34 cellular contexts compared by ENCODE assay signal in the genomic region with DNA sequence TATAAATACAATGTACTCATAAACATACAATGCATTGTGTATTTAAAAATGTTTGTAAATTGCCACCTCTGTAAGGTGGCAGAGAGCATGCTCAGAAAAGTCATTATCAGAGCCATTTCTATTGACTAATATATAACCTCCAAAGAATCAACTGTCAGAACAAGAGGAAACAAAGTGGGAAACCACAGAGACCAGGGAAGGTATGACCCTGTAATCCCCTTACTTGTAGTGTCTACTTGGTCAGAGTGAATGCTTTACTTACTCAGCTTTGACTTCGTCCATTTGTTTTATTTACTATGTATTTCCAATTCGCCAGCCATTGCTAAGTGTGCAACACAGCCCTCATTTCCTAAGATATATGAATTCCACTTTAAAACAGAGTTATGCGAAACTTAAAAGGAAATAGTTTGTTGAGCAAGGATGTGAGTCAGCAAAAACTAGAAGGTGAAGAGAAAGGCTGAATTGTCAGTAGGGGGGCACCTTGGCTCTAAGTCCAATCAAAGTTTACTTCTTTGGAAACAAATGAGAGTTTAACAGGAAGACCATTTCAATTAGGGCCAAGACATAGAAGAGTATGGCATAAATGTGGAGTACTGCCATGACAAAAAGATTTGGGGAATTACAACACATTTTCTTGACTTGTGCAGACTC.
DNase-seq lines count a peak whose midpoint lies in the region; ATAC-seq and TF ChIP-seq lines count a peak whose summit lies in the region.
"Had no signal": no experiment of that assay in that cellular context is flagged by ENCODE, and none has a peak within 500 bp of the region (broad histone marks: within the 10 kb centered on the region; RNA-seq: fewer than 3 reads in every experiment).

No MANE protein-coding gene starts in this region.

- no peaks in the 10 kb centered on the region for H3K36me3 Mint-ChIP-seq in activated CD8-positive, alpha-beta memory T cell treated with anti-CD3 and anti-CD28 coated beads, Interleukin-2, amount 10 ng/mL, durations not matched to agents 7 days and 5 days
- H3K36me3 Mint-ChIP-seq: naive thymus-derived CD8-positive, alpha-beta T cell had no signal

- no peaks in the 10 kb centered on the region for H3K27me3 ChIP-seq in BLaER1 treated with 17β-estradiol and CSF1 and Interleukin-3, amounts not matched to agents 10 nM and 100 nM
- H3K27me3 ChIP-seq: BLaER1, cardiac muscle cell, Peyer's patch, SJSA1, spleen, upper lobe of right lung had no signal

- no peak overlapping the region for H3K27ac Mint-ChIP-seq in activated CD8-positive, alpha-beta memory T cell treated with anti-CD3 and anti-CD28 coated beads, Interleukin-2, amount 10 ng/mL, durations not matched to agents 7 days and 5 days
- H3K27ac Mint-ChIP-seq: activated CD4-positive, alpha-beta T cell treated with anti-CD3 and anti-CD28 coated beads, Interleukin-2, amount 10 ng/mL, durations not matched to agents 24 days and 14 days; activated naive CD4-positive, alpha-beta T cell treated with anti-CD3 and anti-CD28 coated beads for 36 hours; activated T-cell treated with anti-CD3 and anti-CD28 coated beads, Interleukin-2, amount 50 U/mL, for 72 hours; naive thymus-derived CD8-positive, alpha-beta T cell; stimulated activated effector memory CD8-positive, alpha-beta T cell treated with anti-CD3 and anti-CD28 coated beads, Interleukin-12 subunit alpha, Interleukin-12 subunit beta, amount 100 ng/mL, for 72 hours; T-helper 17 cell had no signal

- peaks cover 7% of the 10 kb centered on the region for H3K9me3 Mint-ChIP-seq in activated CD8-positive, alpha-beta memory T cell treated with anti-CD3 and anti-CD28 coated beads, Interleukin-2, amount 10 ng/mL, durations not matched to agents 7 days and 5 days (ENCODE audit: low read depth)

- no peak overlapping the region for H3K4me3 Mint-ChIP-seq in activated CD8-positive, alpha-beta memory T cell treated with anti-CD3 and anti-CD28 coated beads, Interleukin-2, amount 10 ng/mL, durations not matched to agents 7 days and 5 days
- H3K4me3 Mint-ChIP-seq: activated CD4-positive, alpha-beta T cell treated with anti-CD3 and anti-CD28 coated beads, Interleukin-2, amount 10 ng/mL, durations not matched to agents 24 days and 14 days; activated naive CD4-positive, alpha-beta T cell treated with anti-CD3 and anti-CD28 coated beads for 36 hours; activated T-cell treated with anti-CD3 and anti-CD28 coated beads, Interleukin-2, amount 50 U/mL, for 72 hours; naive thymus-derived CD8-positive, alpha-beta T cell; stimulated activated effector memory CD8-positive, alpha-beta T cell treated with anti-CD3 and anti-CD28 coated beads, Interleukin-12 subunit alpha, Interleukin-12 subunit beta, amount 100 ng/mL, for 72 hours; T-helper 17 cell had no signal

- TF ChIP-seq CTCF in epithelial cell of esophagus (IDR thresholded peaks at IDR 0.05; ENCODE audit: insufficient read depth, low read depth, low read length, missing control alignments) = no peak

- no peak overlapping the region for H3K4me3 ChIP-seq in BLaER1 treated with 17β-estradiol and CSF1 and Interleukin-3, amounts not matched to agents 10 nM and 100 nM
- H3K4me3 ChIP-seq in epithelial cell of esophagus (ENCODE audit: low read length) = no peak overlapping the region
- H3K4me3 ChIP-seq: BLaER1, cardiac muscle cell, Peyer's patch, SJSA1, spleen, upper lobe of right lung had no signal

- H4K20me1 ChIP-seq in BLaER1 treated with 17β-estradiol and CSF1 and Interleukin-3, amounts not matched to agents 10 nM and 100 nM = no peaks in the 10 kb centered on the region
- H4K20me1 ChIP-seq: BLaER1 had no signal

- no peaks in the 10 kb centered on the region for H3K9me3 ChIP-seq in BLaER1 treated with 17β-estradiol and CSF1 and Interleukin-3, amounts not matched to agents 10 nM and 100 nM (replicated peaks in 1 of 11)
- H3K9me3 ChIP-seq: BLaER1, Caco-2, Peyer's patch, SJSA1, upper lobe of right lung had no signal

- no peak overlapping the region for H3K9ac ChIP-seq in BLaER1 treated with 17β-estradiol and CSF1 and Interleukin-3, amounts not matched to agents 10 nM and 100 nM
- H3K9ac ChIP-seq: BLaER1 had no signal

- DNase-seq in NOMO-1 treated with DMSO at 0.1 percent for 48 hours (lab: John Stamatoyannopoulos, UW; ENCODE audit: unreplicated experiment) (peak; percentile 51), epithelial cell of esophagus (ENCODE audit: low read depth) (peak; percentile 47), activated gamma-delta T cell (lab: John Stamatoyannopoulos, UW) (no peak), SIG-M5 treated with dmso at 0.1 percent for 504 hours (lab: John Stamatoyannopoulos, UW; ENCODE audit: unreplicated experiment) (no peak)
- no peak for DNase-seq in activated CD8-positive, alpha-beta memory T cell treated with anti-CD3 and anti-CD28 coated beads, Interleukin-2, amount 10 ng/mL, durations not matched to agents 7 days and 5 days
- DNase-seq: ACHN; activated CD4-positive, alpha-beta T cell treated with anti-CD3 and anti-CD28 coated beads, Interleukin-2, amount 10 ng/mL, durations not matched to agents 24 days and 14 days; activated naive CD4-positive, alpha-beta T cell treated with anti-CD3 and anti-CD28 coated beads for 36 hours; activated T-cell treated with anti-CD3 and anti-CD28 coated beads, Interleukin-2, amount 50 U/mL, for 72 hours; amniotic stem cell; Caco-2; cortex of kidney; DMS79; islet precursor cell; left ventricle myocardium superior; midbrain; naive thymus-derived CD8-positive, alpha-beta T cell; NCI-H1092; NCI-H187 treated with DMSO at 0.1 percent for 48 hours; NCI-H2227 treated with DMSO at 0.1 percent for 48 hours; Peyer's patch; spleen; stimulated activated CD4-positive, alpha-beta T cell treated with anti-CD3 and anti-CD28 coated beads, Interleukin-2, amount 100 ng/mL, for 48 hours; substantia nigra; T-helper 17 cell; upper lobe of right lung had no signal

- H3K27me3 Mint-ChIP-seq in activated CD8-positive, alpha-beta memory T cell treated with anti-CD3 and anti-CD28 coated beads, Interleukin-2, amount 10 ng/mL, durations not matched to agents 7 days and 5 days = no peaks in the 10 kb centered on the region
- H3K27me3 Mint-ChIP-seq: activated CD4-positive, alpha-beta T cell treated with anti-CD3 and anti-CD28 coated beads, Interleukin-2, amount 10 ng/mL, durations not matched to agents 24 days and 14 days; T-helper 17 cell had no signal

- peaks cover 0 to 8% (median 3%) of the 10 kb centered on the region in 10 experiments; a peak in 9 of 20 replicates for H3K4me1 ChIP-seq in BLaER1 treated with 17β-estradiol and CSF1 and Interleukin-3, amounts not matched to agents 10 nM and 100 nM
- H3K4me1 ChIP-seq: BLaER1, Caco-2, Peyer's patch, SJSA1, spleen, upper lobe of right lung had no signal

- ATAC-seq in HG03342 (IDR thresholded peaks at IDR 0.05; ENCODE audit: unreplicated experiment) (peak; percentile 78), HG02852 (IDR thresholded peaks at IDR 0.05; ENCODE audit: unreplicated experiment) (no peak)
- ATAC-seq in activated CD8-positive, alpha-beta memory T cell treated with anti-CD3 and anti-CD28 coated beads, Interleukin-2, amount 10 ng/mL, durations not matched to agents 7 days and 5 days = no peak
- ATAC-seq: activated T-cell treated with anti-CD3 and anti-CD28 coated beads, Interleukin-2, amount 50 U/mL, for 72 hours; left ventricle myocardium superior; naive thymus-derived CD8-positive, alpha-beta T cell; stimulated activated effector memory CD8-positive, alpha-beta T cell treated with anti-CD3 and anti-CD28 coated beads, Interleukin-12 subunit alpha, Interleukin-12 subunit beta, amount 100 ng/mL, for 72 hours; T-helper 17 cell; upper lobe of right lung had no signal

- no peak overlapping the region for H3K27ac ChIP-seq in BLaER1 treated with 17β-estradiol and CSF1 and Interleukin-3, amounts not matched to agents 10 nM and 100 nM
- H3K27ac ChIP-seq: BLaER1, cardiac muscle cell, Peyer's patch, SJSA1, spleen, upper lobe of right lung, VCaP had no signal

- H3K36me3 ChIP-seq in BLaER1 treated with 17β-estradiol and CSF1 and Interleukin-3, amounts not matched to agents 10 nM and 100 nM = no peaks in the 10 kb centered on the region
- H3K36me3 ChIP-seq: BLaER1, cardiac muscle cell, Peyer's patch, SJSA1, spleen, upper lobe of right lung had no signal

- CTCF ChIA-PET in activated CD8-positive, alpha-beta memory T cell treated with anti-CD3 and anti-CD28 coated beads, Interleukin-2, amount 10 ng/mL, durations not matched to agents 7 days and 5 days (lab: Charles Lee) = no interaction called here

- peak overlapping the region in 6 of 11 experiments; percentile 2 to 43 (median 30); a peak in 6 of 22 replicates for H3K4me2 ChIP-seq in BLaER1 treated with 17β-estradiol and CSF1 and Interleukin-3, amounts not matched to agents 10 nM and 100 nM
- H3K4me2 ChIP-seq: BLaER1 had no signal

- H3K4me1 Mint-ChIP-seq in activated CD8-positive, alpha-beta memory T cell treated with anti-CD3 and anti-CD28 coated beads, Interleukin-2, amount 10 ng/mL, durations not matched to agents 7 days and 5 days = no peaks in the 10 kb centered on the region
- H3K4me1 Mint-ChIP-seq: activated CD4-positive, alpha-beta T cell treated with anti-CD3 and anti-CD28 coated beads, Interleukin-2, amount 10 ng/mL, durations not matched to agents 24 days and 14 days; naive thymus-derived CD8-positive, alpha-beta T cell; stimulated activated effector memory CD8-positive, alpha-beta T cell treated with anti-CD3 and anti-CD28 coated beads, Interleukin-12 subunit alpha, Interleukin-12 subunit beta, amount 100 ng/mL, for 72 hours; T-helper 17 cell had no signal

Comparison
In these comparisons a context has a peak if more than half of its experiments do, and no peak if none do; other contexts are left out.
1. DNase-seq: peak in NOMO-1 treated with DMSO at 0.1 percent for 48 hours (single experiment) and epithelial cell of esophagus (single experiment); none in activated gamma-delta T cell (single experiment), SIG-M5 treated with dmso at 0.1 percent for 504 hours (single experiment) and activated CD8-positive, alpha-beta memory T cell treated with anti-CD3 and anti-CD28 coated beads, Interleukin-2, amount 10 ng/mL, durations not matched to agents 7 days and 5 days (single experiment).